In genomic region chr5:124665035-124665434, GRCh38 we compare ENCODE assay signal across 1 cellular context.
TF ChIP-seq lines count a peak whose summit lies in the region.

No MANE protein-coding gene starts in this region.

TF ChIP-seq in H1, 55 proteins besides CTCF, POLR2A, EP300 and RAD21 (continued from another document):
- TF ChIP-seq, protein P1, sequence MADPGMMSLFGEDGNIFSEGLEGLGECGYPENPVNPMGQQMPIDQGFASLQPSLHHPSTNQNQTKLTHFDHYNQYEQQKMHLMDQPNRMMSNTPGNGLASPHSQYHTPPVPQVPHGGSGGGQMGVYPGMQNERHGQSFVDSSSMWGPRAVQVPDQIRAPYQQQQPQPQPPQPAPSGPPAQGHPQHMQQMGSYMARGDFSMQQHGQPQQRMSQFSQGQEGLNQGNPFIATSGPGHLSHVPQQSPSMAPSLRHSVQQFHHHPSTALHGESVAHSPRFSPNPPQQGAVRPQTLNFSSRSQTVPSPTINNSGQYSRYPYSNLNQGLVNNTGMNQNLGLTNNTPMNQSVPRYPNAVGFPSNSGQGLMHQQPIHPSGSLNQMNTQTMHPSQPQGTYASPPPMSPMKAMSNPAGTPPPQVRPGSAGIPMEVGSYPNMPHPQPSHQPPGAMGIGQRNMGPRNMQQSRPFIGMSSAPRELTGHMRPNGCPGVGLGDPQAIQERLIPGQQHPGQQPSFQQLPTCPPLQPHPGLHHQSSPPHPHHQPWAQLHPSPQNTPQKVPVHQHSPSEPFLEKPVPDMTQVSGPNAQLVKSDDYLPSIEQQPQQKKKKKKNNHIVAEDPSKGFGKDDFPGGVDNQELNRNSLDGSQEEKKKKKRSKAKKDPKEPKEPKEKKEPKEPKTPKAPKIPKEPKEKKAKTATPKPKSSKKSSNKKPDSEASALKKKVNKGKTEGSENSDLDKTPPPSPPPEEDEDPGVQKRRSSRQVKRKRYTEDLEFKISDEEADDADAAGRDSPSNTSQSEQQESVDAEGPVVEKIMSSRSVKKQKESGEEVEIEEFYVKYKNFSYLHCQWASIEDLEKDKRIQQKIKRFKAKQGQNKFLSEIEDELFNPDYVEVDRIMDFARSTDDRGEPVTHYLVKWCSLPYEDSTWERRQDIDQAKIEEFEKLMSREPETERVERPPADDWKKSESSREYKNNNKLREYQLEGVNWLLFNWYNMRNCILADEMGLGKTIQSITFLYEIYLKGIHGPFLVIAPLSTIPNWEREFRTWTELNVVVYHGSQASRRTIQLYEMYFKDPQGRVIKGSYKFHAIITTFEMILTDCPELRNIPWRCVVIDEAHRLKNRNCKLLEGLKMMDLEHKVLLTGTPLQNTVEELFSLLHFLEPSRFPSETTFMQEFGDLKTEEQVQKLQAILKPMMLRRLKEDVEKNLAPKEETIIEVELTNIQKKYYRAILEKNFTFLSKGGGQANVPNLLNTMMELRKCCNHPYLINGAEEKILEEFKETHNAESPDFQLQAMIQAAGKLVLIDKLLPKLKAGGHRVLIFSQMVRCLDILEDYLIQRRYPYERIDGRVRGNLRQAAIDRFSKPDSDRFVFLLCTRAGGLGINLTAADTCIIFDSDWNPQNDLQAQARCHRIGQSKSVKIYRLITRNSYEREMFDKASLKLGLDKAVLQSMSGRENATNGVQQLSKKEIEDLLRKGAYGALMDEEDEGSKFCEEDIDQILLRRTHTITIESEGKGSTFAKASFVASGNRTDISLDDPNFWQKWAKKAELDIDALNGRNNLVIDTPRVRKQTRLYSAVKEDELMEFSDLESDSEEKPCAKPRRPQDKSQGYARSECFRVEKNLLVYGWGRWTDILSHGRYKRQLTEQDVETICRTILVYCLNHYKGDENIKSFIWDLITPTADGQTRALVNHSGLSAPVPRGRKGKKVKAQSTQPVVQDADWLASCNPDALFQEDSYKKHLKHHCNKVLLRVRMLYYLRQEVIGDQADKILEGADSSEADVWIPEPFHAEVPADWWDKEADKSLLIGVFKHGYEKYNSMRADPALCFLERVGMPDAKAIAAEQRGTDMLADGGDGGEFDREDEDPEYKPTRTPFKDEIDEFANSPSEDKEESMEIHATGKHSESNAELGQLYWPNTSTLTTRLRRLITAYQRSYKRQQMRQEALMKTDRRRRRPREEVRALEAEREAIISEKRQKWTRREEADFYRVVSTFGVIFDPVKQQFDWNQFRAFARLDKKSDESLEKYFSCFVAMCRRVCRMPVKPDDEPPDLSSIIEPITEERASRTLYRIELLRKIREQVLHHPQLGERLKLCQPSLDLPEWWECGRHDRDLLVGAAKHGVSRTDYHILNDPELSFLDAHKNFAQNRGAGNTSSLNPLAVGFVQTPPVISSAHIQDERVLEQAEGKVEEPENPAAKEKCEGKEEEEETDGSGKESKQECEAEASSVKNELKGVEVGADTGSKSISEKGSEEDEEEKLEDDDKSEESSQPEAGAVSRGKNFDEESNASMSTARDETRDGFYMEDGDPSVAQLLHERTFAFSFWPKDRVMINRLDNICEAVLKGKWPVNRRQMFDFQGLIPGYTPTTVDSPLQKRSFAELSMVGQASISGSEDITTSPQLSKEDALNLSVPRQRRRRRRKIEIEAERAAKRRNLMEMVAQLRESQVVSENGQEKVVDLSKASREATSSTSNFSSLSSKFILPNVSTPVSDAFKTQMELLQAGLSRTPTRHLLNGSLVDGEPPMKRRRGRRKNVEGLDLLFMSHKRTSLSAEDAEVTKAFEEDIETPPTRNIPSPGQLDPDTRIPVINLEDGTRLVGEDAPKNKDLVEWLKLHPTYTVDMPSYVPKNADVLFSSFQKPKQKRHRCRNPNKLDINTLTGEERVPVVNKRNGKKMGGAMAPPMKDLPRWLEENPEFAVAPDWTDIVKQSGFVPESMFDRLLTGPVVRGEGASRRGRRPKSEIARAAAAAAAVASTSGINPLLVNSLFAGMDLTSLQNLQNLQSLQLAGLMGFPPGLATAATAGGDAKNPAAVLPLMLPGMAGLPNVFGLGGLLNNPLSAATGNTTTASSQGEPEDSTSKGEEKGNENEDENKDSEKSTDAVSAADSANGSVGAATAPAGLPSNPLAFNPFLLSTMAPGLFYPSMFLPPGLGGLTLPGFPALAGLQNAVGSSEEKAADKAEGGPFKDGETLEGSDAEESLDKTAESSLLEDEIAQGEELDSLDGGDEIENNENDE (IDR thresholded peaks at IDR 0.05; ENCODE audit: insufficient replicate concordance, low read length), result no peak
- TF ChIP-seq BRCA1 (IDR thresholded peaks at IDR 0.05; ENCODE audit: low read depth, low read length), result no peak
- no peak for TF ChIP-seq NRF1 (IDR thresholded peaks at IDR 0.05; ENCODE audit: low read depth, low read length)
- TF ChIP-seq FOSL1 (IDR thresholded peaks at IDR 0.05; ENCODE audit: insufficient read depth, low read depth, low read length), result no peak
TF ChIP-seq in H1: peak in this region for 0.
